8 cellular contexts compared by ENCODE assay signal in the genomic region with DNA sequence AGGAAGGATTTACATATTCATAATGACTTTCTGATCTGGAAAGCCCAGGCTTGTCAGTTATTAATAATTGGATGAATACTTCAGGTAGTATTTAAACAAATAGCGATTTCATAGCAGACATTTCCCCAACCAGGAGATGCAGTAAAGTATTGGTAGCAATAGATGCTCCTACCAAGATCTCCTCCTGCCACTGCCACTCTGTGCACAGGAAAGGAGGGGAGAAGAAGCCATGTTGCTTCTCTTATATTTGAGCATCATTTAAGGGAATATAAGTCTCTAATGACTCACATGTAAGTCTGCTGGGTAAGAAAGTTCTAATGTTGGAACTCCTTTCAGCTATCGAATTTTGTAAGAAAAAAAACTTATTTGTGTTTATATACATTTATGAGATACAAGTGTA. TPM values are rescaled to one million over a fixed set of nuclear protein-coding genes. Genes with fewer than 3 reads are reported as not detected.
DNase-seq lines count a peak whose midpoint lies in the region; ATAC-seq and TF ChIP-seq lines count a peak whose summit lies in the region.

No MANE protein-coding gene starts in this region.

- H3K27me3 ChIP-seq in DOHH2 (ENCODE audit: control insufficient read depth, low read length): no peaks in the 10 kb centered on the region

- H3K4me3 Mint-ChIP-seq in endothelial cell (ENCODE audit: unreplicated experiment): peak overlapping the region; percentile 95

- H3K9me2 ChIP-seq in DOHH2 (replicated peaks; ENCODE audit: control insufficient read depth, low read length): no peaks in the 10 kb centered on the region
- H3K9me2 ChIP-seq in OCI-LY7 (ENCODE audit: insufficient read depth, low read length): no peaks in the 10 kb centered on the region

- POLR2A ChIA-PET in OCI-LY7 (lab: Charles Lee): interaction anchor here (0.8 to 6.7 kb wide), 7 partner anchors 9 to 502 kb away, joined by 3 to 93 read pairs (median 3); a partner anchor contains a TSS

- peak overlapping the region; percentile 68; the same call in 1 of the 2 replicates for H2AFZ ChIP-seq in OCI-LY7 (ENCODE audit: low read length)

- peaks cover 75% of the 10 kb centered on the region for H3K4me1 Mint-ChIP-seq in endothelial cell (ENCODE audit: unreplicated experiment)

- H3K79me2 ChIP-seq in DOHH2 (ENCODE audit: control insufficient read depth, low read length) (peaks cover 60% of the 10 kb centered on the region), OCI-LY7 (ENCODE audit: insufficient read depth, low read depth, low read length) (peaks cover 55% of the 10 kb centered on the region)

- TF ChIP-seq CTCF in DOHH2 (IDR thresholded peaks at IDR 0.05; ENCODE audit: low read depth, low read length, poor library complexity, severe bottlenecking): no peak
- TF ChIP-seq CTCF in OCI-LY7 (conservative IDR thresholded peaks at IDR 0.05; ENCODE audit: low read length): no peak
- no peak for TF ChIP-seq CTCF in endothelial cell (IDR thresholded peaks at IDR 0.05; ENCODE audit: unreplicated experiment)

- intact Hi-C loops in OCI-LY7 (cut with micrococcal nuclease; ENCODE audit: unreplicated experiment) (loop anchor here (5.0 to 10.0 kb wide), 2 partner anchors 77 to 444 kb away; a partner anchor contains a TSS), sciatic nerve (cut with DNase I) (no loop called here), posterior cingulate gyrus (cut with DNase I) (no loop called here)

- CTCF ChIA-PET in OCI-LY7 (lab: Charles Lee; ENCODE audit: unreplicated experiment): interaction anchor here (1.7 kb wide), 1 partner anchor 67 kb away, joined by 5 read pairs; a partner anchor contains a TSS

- peaks cover 65% of the 10 kb centered on the region for H3K4me1 ChIP-seq in DOHH2 (ENCODE audit: control insufficient read depth, low read length)
- H3K4me1 ChIP-seq in OCI-LY7 (ENCODE audit: insufficient read depth, low read length, poor library complexity, severe bottlenecking): peaks cover 62% of the 10 kb centered on the region

- H3K4me3 ChIP-seq in DOHH2 (ENCODE audit: low read length): peak overlapping the region; percentile 94
- peak overlapping the region; percentile 88 for H3K4me3 ChIP-seq in OCI-LY7 (ENCODE audit: low read depth, low read length, poor library complexity, severe bottlenecking)

- H3K9me3 Mint-ChIP-seq in endothelial cell (ENCODE audit: unreplicated experiment): peaks cover 6% of the 10 kb centered on the region

- H4K20me1 ChIP-seq in DOHH2 (ENCODE audit: control insufficient read depth, insufficient read depth, low read depth, low read length) (no peaks in the 10 kb centered on the region), OCI-LY7 (ENCODE audit: insufficient read depth, low read length) (no peaks in the 10 kb centered on the region)

- peak; percentile 39 for DNase-seq in OCI-LY7 (ENCODE audit: low spot score)
- DNase-seq in endothelial cell (ENCODE audit: low spot score): no peak
- no peak for DNase-seq in sciatic nerve (ENCODE audit: low spot score)
- DNase-seq in NCI-H1694 treated with DMSO at 0.1 percent for 48 hours (lab: John Stamatoyannopoulos, UW): no peak
- no peak for DNase-seq in HUDEP-2 (lab: John Stamatoyannopoulos, UW; ENCODE audit: unreplicated experiment in 76 of 76)
- no peak for DNase-seq in posterior cingulate gyrus
- DNase-seq in NCI-H1105 (lab: John Stamatoyannopoulos, UW): no peak

- H3K36me3 Mint-ChIP-seq in endothelial cell (ENCODE audit: low read depth, unreplicated experiment): peaks cover 26% of the 10 kb centered on the region

- peak; percentile 9 for ATAC-seq in sciatic nerve

- no TSS peak for BruUV-seq in OCI-LY7 (replicated peaks; lab: Mats Ljungman, UMichigan)

- no peak overlapping the region for H3K27ac Mint-ChIP-seq in endothelial cell (ENCODE audit: unreplicated experiment)

- H3K4me2 ChIP-seq in DOHH2 (ENCODE audit: low read length) (peak overlapping the region; percentile 95), OCI-LY7 (ENCODE audit: low read length) (peak overlapping the region; percentile 77)

- peaks cover 4% of the 10 kb centered on the region for H3K27me3 Mint-ChIP-seq in endothelial cell (ENCODE audit: unreplicated experiment)

- H3K27ac ChIP-seq in DOHH2 (ENCODE audit: low read depth, low read length) (peak overlapping the region; percentile 88), OCI-LY7 (ENCODE audit: low read depth, low read length, poor library complexity, severe bottlenecking) (peak overlapping the region; percentile 89)

- peaks cover 28% of the 10 kb centered on the region for H3F3A ChIP-seq in DOHH2 (ENCODE audit: control insufficient read depth, insufficient read depth)

- peaks cover 44% of the 10 kb centered on the region for H3K36me3 ChIP-seq in DOHH2 (ENCODE audit: control insufficient read depth, low read length)
- peaks cover 40% of the 10 kb centered on the region for H3K36me3 ChIP-seq in OCI-LY7 (ENCODE audit: insufficient read depth, low read length)

- H3K9me3 ChIP-seq in DOHH2 (ENCODE audit: control insufficient read depth, insufficient read depth, low read length) (no peaks in the 10 kb centered on the region), OCI-LY7 (ENCODE audit: low read length) (no peaks in the 10 kb centered on the region)

RNA-seq across cellular contexts. Expression of a gene that starts 0.4 kb away (rescaled TPM):
- 96.5 and 99.3 TPM in 2 replicates for total RNA-seq in OCI-LY7 (2014; rRNA removed; shearing (Covaris generic))
- total RNA-seq in OCI-LY7 (2022): 271 and 318 TPM in 2 replicates
- 258 TPM for total RNA-seq in endothelial cell (ENCODE audit: unreplicated experiment)
- 160 TPM for total RNA-seq in sciatic nerve
